ENCODE assay signal across 26 cellular contexts in genomic region chr10:79262131-79262530, GRCh38.
DNase-seq lines count a peak whose midpoint lies in the region; ATAC-seq and TF ChIP-seq lines count a peak whose summit lies in the region.
"Had no signal": no experiment of that assay in that cellular context is flagged by ENCODE, and none has a peak within 500 bp of the region (broad histone marks: within the 10 kb centered on the region; RNA-seq: fewer than 3 reads in every experiment).

No MANE protein-coding gene starts in this region.

- peak overlapping the region; percentile 73 to 86 for H3K27ac Mint-ChIP-seq in effector memory CD8-positive, alpha-beta T cell
- H3K27ac Mint-ChIP-seq in type B pancreatic cell (peak overlapping the region; percentile 92), natural killer cell (peak overlapping the region in 1 of 2 donors; percentile 58)
- H3K27ac Mint-ChIP-seq: activated T-cell treated with anti-CD3 and anti-CD28 coated beads, Interleukin-2, amount 50 U/mL, for 72 hours had no signal

- no peaks in the 10 kb centered on the region for H3K27me3 Mint-ChIP-seq in effector memory CD8-positive, alpha-beta T cell
- H3K27me3 Mint-ChIP-seq in type B pancreatic cell (no peaks in the 10 kb centered on the region), natural killer cell (ENCODE audit: low read depth in 2 of 2) (no peaks in the 10 kb centered on the region)
- H3K27me3 Mint-ChIP-seq: CD8-positive, alpha-beta memory T cell; naive B cell had no signal

- peaks cover 7% of the 10 kb centered on the region for H3K36me3 Mint-ChIP-seq in effector memory CD8-positive, alpha-beta T cell (ENCODE audit: insufficient read depth)
- H3K36me3 Mint-ChIP-seq in type B pancreatic cell (peaks cover 8% of the 10 kb centered on the region), natural killer cell (no peaks in the 10 kb centered on the region)
- H3K36me3 Mint-ChIP-seq: CD8-positive, alpha-beta memory T cell; naive B cell had no signal

- no peaks in the 10 kb centered on the region for H3K9me3 Mint-ChIP-seq in effector memory CD8-positive, alpha-beta T cell
- no peaks in the 10 kb centered on the region for H3K9me3 Mint-ChIP-seq in type B pancreatic cell
- no peaks in the 10 kb centered on the region for H3K9me3 Mint-ChIP-seq in natural killer cell
- H3K9me3 Mint-ChIP-seq: activated T-cell treated with anti-CD3 and anti-CD28 coated beads, Interleukin-2, amount 50 U/mL, for 72 hours; CD8-positive, alpha-beta memory T cell; H9; naive B cell; T-helper 1 cell treated with Interleukin-12 subunit alpha and Interleukin-12 subunit beta and Interleukin-4 antibody, amounts not matched to agents 30 μg/mL and 1 μg/mL, for 36 hours had no signal

- peaks cover 45 to 60% of the 10 kb centered on the region in 2 donors for H3K4me1 Mint-ChIP-seq in effector memory CD8-positive, alpha-beta T cell (ENCODE audit: low read depth in 2 of 2)
- H3K4me1 Mint-ChIP-seq in type B pancreatic cell (ENCODE audit: unreplicated experiment) (peaks cover 82% of the 10 kb centered on the region), natural killer cell (peaks cover 52 to 77% of the 10 kb centered on the region in 2 donors)

- TF ChIP-seq CTCF in left ventricle myocardium inferior (IDR thresholded peaks at IDR 0.05; ENCODE audit: borderline replicate concordance) (no peak), heart left ventricle (IDR thresholded peaks at IDR 0.05) (no peak), neutrophil (IDR thresholded peaks at IDR 0.05) (no peak), type B pancreatic cell (conservative IDR thresholded peaks at IDR 0.05) (no peak), natural killer cell (IDR thresholded peaks at IDR 0.05) (no peak), BE2C (IDR thresholded peaks at IDR 0.05; ENCODE audit: low read depth, low read length) (no peak)

- DNase-seq in left ventricle myocardium inferior: no peak
- no peak for DNase-seq in heart left ventricle
- no peak for DNase-seq in effector memory CD8-positive, alpha-beta T cell
- no peak for DNase-seq in type B pancreatic cell (ENCODE audit: extremely low spot score, unreplicated experiment)
- DNase-seq in natural killer cell: no peak
- DNase-seq in cerebellar cortex (ENCODE audit: low spot score): no peak
- DNase-seq in BE2C: no peak
- DNase-seq: activated CD4-positive, alpha-beta T cell treated with anti-CD3 and anti-CD28 coated beads, Interleukin-2, amount 50 U/mL, for 4 hours; activated naive CD4-positive, alpha-beta T cell treated with Interleukin-2 at 50 U/mL for 16 hours; activated T-cell treated with anti-CD3 and anti-CD28 coated beads, Interleukin-2, amount 50 U/mL, for 72 hours; CD8-positive, alpha-beta memory T cell; DMS153; left lung; naive B cell; NCI-H2081; NCI-H2227 treated with DMSO at 0.1 percent for 48 hours; psoas muscle; SK-N-SH; stimulated activated naive CD4-positive, alpha-beta T cell; testis had no signal

- H3K9me3 ChIP-seq in left ventricle myocardium inferior (replicated peaks) (no peaks in the 10 kb centered on the region), heart left ventricle (no peaks in the 10 kb centered on the region), neutrophil (no peaks in the 10 kb centered on the region), BE2C (no peaks in the 10 kb centered on the region)
- H3K9me3 ChIP-seq: left lung, psoas muscle, SK-N-SH, testis had no signal

- intact Hi-C loops in left ventricle myocardium inferior (cut with micrococcal nuclease) (no loop called here), heart left ventricle (cut with DNase I) (no loop called here), natural killer cell (cut with micrococcal nuclease) (no loop called here)

- H3K36me3 ChIP-seq in left ventricle myocardium inferior: peaks cover 12% of the 10 kb centered on the region
- peaks cover 0 to 31% (median 4%) of the 10 kb centered on the region in 9 donors for H3K36me3 ChIP-seq in heart left ventricle
- peaks cover 3% of the 10 kb centered on the region for H3K36me3 ChIP-seq in neutrophil
- peaks cover 41% of the 10 kb centered on the region for H3K36me3 ChIP-seq in BE2C

- ATAC-seq in heart left ventricle (no peak), natural killer cell (no peak)
- no peak for ATAC-seq in effector memory CD8-positive, alpha-beta T cell (replicated peaks)
- ATAC-seq: activated CD4-positive, CD25-positive, alpha-beta regulatory T cell treated with anti-CD3 and anti-CD28 coated beads, Interleukin-2, amount 50 U/mL, for 24 hours; activated T-cell treated with anti-CD3 and anti-CD28 coated beads, Interleukin-2, amount 50 U/mL, for 72 hours; GM12878; left lung; psoas muscle had no signal

- no peak for TF ChIP-seq POLR2A in heart left ventricle (IDR thresholded peaks at IDR 0.05)

- no peak overlapping the region for H3K4me3 Mint-ChIP-seq in effector memory CD8-positive, alpha-beta T cell
- H3K4me3 Mint-ChIP-seq in type B pancreatic cell (no peak overlapping the region), natural killer cell (no peak overlapping the region)
- H3K4me3 Mint-ChIP-seq: activated T-cell treated with anti-CD3 and anti-CD28 coated beads, Interleukin-2, amount 50 U/mL, for 72 hours; CD8-positive, alpha-beta memory T cell; H9; naive B cell; T-helper 1 cell treated with Interleukin-12 subunit alpha and Interleukin-12 subunit beta and Interleukin-4 antibody, amounts not matched to agents 30 μg/mL and 1 μg/mL, for 36 hours had no signal

- H3K4me1 ChIP-seq in left ventricle myocardium inferior (peaks cover 99% of the 10 kb centered on the region), heart left ventricle (peaks cover 13 to 99% (median 74%) of the 10 kb centered on the region in 12 donors), neutrophil (ENCODE audit: control insufficient read depth in 1 of 2, insufficient read depth in 1 of 2, low read depth in 1 of 2, low read length in 1 of 2) (peaks cover 50 to 53% of the 10 kb centered on the region in 2 experiments), BE2C (peaks cover 76% of the 10 kb centered on the region)

- no peaks in the 10 kb centered on the region for H3K27me3 ChIP-seq in left ventricle myocardium inferior (ENCODE audit: low read depth)
- H3K27me3 ChIP-seq in heart left ventricle: no peaks in the 10 kb centered on the region
- H3K27me3 ChIP-seq in neutrophil: no peaks in the 10 kb centered on the region
- no peaks in the 10 kb centered on the region for H3K27me3 ChIP-seq in BE2C
- H3K27me3 ChIP-seq: left lung, testis had no signal

- WGBS in heart left ventricle, 4 donors: 84 to 100% (median 91%) methylated on average over 2 to 3 of the region's 3 CpGs

- H3K4me3 ChIP-seq in left ventricle myocardium inferior (no peak overlapping the region), heart left ventricle (no peak overlapping the region), neutrophil (ENCODE audit: low read depth in 1 of 2, low read length in 1 of 2) (no peak overlapping the region), BE2C (ENCODE audit: low read depth, low read length) (no peak overlapping the region)
- H3K4me3 ChIP-seq: GM12878, left lung, psoas muscle, skin epidermis, testis had no signal

- H3K27ac ChIP-seq in left ventricle myocardium inferior (replicated peaks): peak overlapping the region; percentile 82
- peak overlapping the region in 5 of 12 donors; percentile 41 to 79 (median 70) for H3K27ac ChIP-seq in heart left ventricle
- peak overlapping the region; percentile 94 for H3K27ac ChIP-seq in neutrophil
- H3K27ac ChIP-seq: psoas muscle had no signal
